21 cellular contexts compared by ENCODE assay signal in genomic region chr14:87617079-87617478, GRCh38.
"Had no signal": no experiment of that assay in that cellular context is flagged by ENCODE, and none has a peak within 500 bp of the region (broad histone marks: within the 10 kb centered on the region; RNA-seq: fewer than 3 reads in every experiment).

No MANE protein-coding gene starts in this region.

- H3K4me3 ChIP-seq: body of pancreas, lung, prostate gland, right atrium auricular region, skin epidermis, tibial nerve, uterus had no signal

- ATAC-seq: activated T-cell treated with anti-CD3 and anti-CD28 coated beads, Interleukin-2, amount 50 U/mL, for 4 hours; body of pancreas; left colon; stimulated activated naive CD8-positive, alpha-beta T cell treated with anti-CD3 and anti-CD28 coated beads, Interleukin-15, Interleukin-2, amounts not matched to agents 100 U/mL and 50 U/mL, for 24 hours had no signal

- H3K4me1 ChIP-seq: body of pancreas, prostate gland, right atrium auricular region, uterus had no signal

- DNase-seq: activated CD4-positive, alpha-beta T cell treated with anti-CD3 and anti-CD28 coated beads, Interleukin-2, amount 50 U/mL, for 1 hour; activated CD4-positive, CD25-positive, alpha-beta regulatory T cell treated with anti-CD3 and anti-CD28 coated beads, Interleukin-2, amount 50 U/mL, for 72 hours; activated CD8-positive, alpha-beta memory T cell treated with anti-CD3 and anti-CD28 coated beads, Interleukin-2, amount 50 U/mL, for 4 hours; activated naive CD4-positive, alpha-beta T cell treated with anti-CD3 and anti-CD28 coated beads for 36 hours; activated T-cell treated with anti-CD3 and anti-CD28 coated beads, Interleukin-2, amount 50 U/mL, for 4 hours; body of pancreas; central memory CD4-positive, alpha-beta T cell; erythroblast; foreskin melanocyte; glutamatergic neuron; islet precursor cell; left colon; stimulated activated naive CD8-positive, alpha-beta T cell treated with anti-CD3 and anti-CD28 coated beads, Interleukin-15, Interleukin-2, amounts not matched to agents 100 U/mL and 50 U/mL, for 24 hours; substantia nigra; uterus had no signal

- H3K27me3 ChIP-seq: body of pancreas, right atrium auricular region, tibial nerve, uterus had no signal

- H3K27ac ChIP-seq: body of pancreas, prostate gland, right atrium auricular region, skin epidermis, tibial nerve, uterus had no signal

- H3K9me3 ChIP-seq: prostate gland, uterus had no signal

- FAIRE-seq: colon had no signal

- H3K36me3 ChIP-seq: prostate gland, right atrium auricular region, uterus had no signal
